13 cellular contexts compared by ENCODE assay signal in the genomic region with DNA sequence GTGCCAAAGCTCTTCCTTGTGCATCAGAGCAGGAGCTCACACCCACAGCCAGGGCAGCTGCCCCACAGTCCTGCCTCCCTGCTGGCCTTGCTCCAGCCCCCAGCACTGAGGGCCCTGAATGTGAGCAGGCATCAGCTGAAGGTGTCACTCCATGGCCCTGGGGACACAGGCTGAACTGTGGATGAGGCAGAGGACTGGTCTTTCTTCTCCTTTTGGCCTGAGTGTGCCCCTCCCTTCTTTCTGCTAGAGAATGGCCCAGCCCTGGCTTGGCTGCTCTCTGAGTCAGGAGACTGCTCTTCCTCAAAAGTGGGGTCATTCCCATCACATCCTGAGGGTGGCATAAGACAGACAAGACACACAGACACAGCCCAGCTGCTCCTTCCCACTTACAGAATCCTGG. TPM values are rescaled to one million over a fixed set of nuclear protein-coding genes. Genes with fewer than 3 reads are reported as not detected.
A peak's percentile ranks its signal among the peaks of the same experiment; 100 is the strongest.
DNase-seq lines count a peak whose midpoint lies in the region; ATAC-seq lines count a peak whose summit lies in the region.
"Had no signal": no experiment of that assay in that cellular context is flagged by ENCODE, and none has a peak within 500 bp of the region (broad histone marks: within the 10 kb centered on the region; RNA-seq: fewer than 3 reads in every experiment).

No MANE protein-coding gene starts in this region.

- H3K4me1 Mint-ChIP-seq in activated CD4-positive, alpha-beta T cell treated with anti-CD3 and anti-CD28 coated beads, Interleukin-2, amount 10 ng/mL, durations not matched to agents 24 days and 14 days = peaks cover 3% of the 10 kb centered on the region

- H3K36me3 Mint-ChIP-seq in activated CD4-positive, alpha-beta T cell treated with anti-CD3 and anti-CD28 coated beads, Interleukin-2, amount 10 ng/mL, durations not matched to agents 24 days and 14 days (ENCODE audit: low read depth) = no peaks in the 10 kb centered on the region

- no peaks in the 10 kb centered on the region for H3K79me2 ChIP-seq in GM23248 (ENCODE audit: insufficient read depth)

- DNase-seq in A172 (ENCODE audit: low spot score) (peak; percentile 19), GM23248 (peak; percentile 10), SJCRH30 (peak; percentile 48 to 62), iPS-NIHi11 (ENCODE audit: low spot score) (peak; percentile 57)
- DNase-seq in activated CD4-positive, alpha-beta T cell treated with anti-CD3 and anti-CD28 coated beads, Interleukin-2, amount 10 ng/mL, durations not matched to agents 24 days and 14 days = no peak
- DNase-seq: erythroblast; stimulated activated CD4-positive, alpha-beta T cell treated with anti-CD3 and anti-CD28 coated beads, Interleukin-2, amount 100 ng/mL, for 48 hours; substantia nigra had no signal

- no peaks in the 10 kb centered on the region for H3F3A ChIP-seq in GM23248 (ENCODE audit: insufficient read depth)

- no peak overlapping the region for H3K9ac ChIP-seq in GM23248

- H3K36me3 ChIP-seq in GM23248 (ENCODE audit: low read depth) (no peaks in the 10 kb centered on the region), SJCRH30 (no peaks in the 10 kb centered on the region; the same call in 1 of the 2 replicates)
- H3K36me3 ChIP-seq: neutrophil had no signal

- no peak overlapping the region for H3K4me3 Mint-ChIP-seq in activated CD4-positive, alpha-beta T cell treated with anti-CD3 and anti-CD28 coated beads, Interleukin-2, amount 10 ng/mL, durations not matched to agents 24 days and 14 days

- in situ Hi-C loops in GM23248 (cut with MboI) = no loop called here

- H3K9me3 Mint-ChIP-seq in activated CD4-positive, alpha-beta T cell treated with anti-CD3 and anti-CD28 coated beads, Interleukin-2, amount 10 ng/mL, durations not matched to agents 24 days and 14 days = no peaks in the 10 kb centered on the region

- H3K4me1 ChIP-seq in GM23248 (ENCODE audit: insufficient read depth) (no peaks in the 10 kb centered on the region), SJCRH30 (0 out of 2 replicates have a peak, but pooled peaks cover 3% of the 10 kb centered on the region)

- H3K27ac ChIP-seq in GM23248 (no peak overlapping the region), SJCRH30 (no peak overlapping the region)
- H3K27ac ChIP-seq: neutrophil had no signal

- intact Hi-C loops in activated CD4-positive, alpha-beta T cell treated with anti-CD3 and anti-CD28 coated beads, Interleukin-2, amount 10 ng/mL, durations not matched to agents 24 days and 14 days (cut with micrococcal nuclease) = no loop called here

- peaks cover 8% of the 10 kb centered on the region; the same call in 1 of the 2 replicates for H3K27me3 ChIP-seq in GM23248 (replicated peaks; ENCODE audit: insufficient read depth)
- H3K27me3 ChIP-seq in SJCRH30 = no peaks in the 10 kb centered on the region

- no peaks in the 10 kb centered on the region for H3K9me2 ChIP-seq in GM23248 (ENCODE audit: insufficient read depth)

- H3K27ac Mint-ChIP-seq in activated CD4-positive, alpha-beta T cell treated with anti-CD3 and anti-CD28 coated beads, Interleukin-2, amount 10 ng/mL, durations not matched to agents 24 days and 14 days = no peak overlapping the region

- no peak overlapping the region for H2AFZ ChIP-seq in GM23248

- H4K20me1 ChIP-seq in GM23248 (ENCODE audit: insufficient read depth) = no peaks in the 10 kb centered on the region

- ATAC-seq in HG02763 (IDR thresholded peaks at IDR 0.05; ENCODE audit: unreplicated experiment) = no peak
- no peak for ATAC-seq in GM21723 (IDR thresholded peaks at IDR 0.05; ENCODE audit: unreplicated experiment)
- no peak for ATAC-seq in GM21786 (IDR thresholded peaks at IDR 0.05; ENCODE audit: unreplicated experiment)

- H3K4me3 ChIP-seq in GM23248 = no peak overlapping the region
- H3K4me3 ChIP-seq in SJCRH30 = no peak overlapping the region

- H3K27me3 Mint-ChIP-seq in activated CD4-positive, alpha-beta T cell treated with anti-CD3 and anti-CD28 coated beads, Interleukin-2, amount 10 ng/mL, durations not matched to agents 24 days and 14 days = no peaks in the 10 kb centered on the region

- H3K9me3 ChIP-seq in GM23248 (ENCODE audit: low read depth) = no peaks in the 10 kb centered on the region
- H3K9me3 ChIP-seq in SJCRH30 (replicated peaks) = no peaks in the 10 kb centered on the region
- H3K9me3 ChIP-seq: neutrophil had no signal

- H3K4me2 ChIP-seq in GM23248 (ENCODE audit: unreplicated experiment) = no peak overlapping the region

RNA-seq across cellular contexts. Expression of a gene that starts 16.2 kb away (rescaled TPM):
- total RNA-seq in A172 (2014; rRNA removed; shearing (Covaris generic)) = not detected in 2 replicates
- total RNA-seq in GM23248 (2014; rRNA removed; shearing (Covaris generic)) = not detected in 2 replicates
- polyA plus RNA-seq in GM23248 (2016; fragmentation: Nextera tagmentation; extraction: Ambion mirVana) = not detected in 2 replicates
- total RNA-seq in SJCRH30 (2014; rRNA removed; shearing (Covaris generic)) = 3.3 and 5.9 TPM in 2 replicates
- total RNA-seq in activated CD4-positive, alpha-beta T cell treated with anti-CD3 and anti-CD28 coated beads, Interleukin-2, amount 10 ng/mL, durations not matched to agents 24 days and 14 days = not detected in 2 replicates
- polyA plus RNA-seq: BJ had no signal

RNA-seq across cellular contexts. Expression of a gene that starts 19.0 kb away (rescaled TPM):
- total RNA-seq in A172 (2014; rRNA removed; shearing (Covaris generic)) = not detected in 2 replicates
- not detected in 2 replicates for total RNA-seq in GM23248 (2014; rRNA removed; shearing (Covaris generic))
- not detected in 2 replicates for polyA plus RNA-seq in GM23248 (2016; fragmentation: Nextera tagmentation; extraction: Ambion mirVana)
- total RNA-seq in SJCRH30 (2014; rRNA removed; shearing (Covaris generic)) = 0.35 and 0.47 TPM in 2 replicates
- total RNA-seq in activated CD4-positive, alpha-beta T cell treated with anti-CD3 and anti-CD28 coated beads, Interleukin-2, amount 10 ng/mL, durations not matched to agents 24 days and 14 days = not detected in 2 replicates
- polyA plus RNA-seq: BJ had no signal
